ENCODE assay signal across 2 cellular contexts in the genomic region with DNA sequence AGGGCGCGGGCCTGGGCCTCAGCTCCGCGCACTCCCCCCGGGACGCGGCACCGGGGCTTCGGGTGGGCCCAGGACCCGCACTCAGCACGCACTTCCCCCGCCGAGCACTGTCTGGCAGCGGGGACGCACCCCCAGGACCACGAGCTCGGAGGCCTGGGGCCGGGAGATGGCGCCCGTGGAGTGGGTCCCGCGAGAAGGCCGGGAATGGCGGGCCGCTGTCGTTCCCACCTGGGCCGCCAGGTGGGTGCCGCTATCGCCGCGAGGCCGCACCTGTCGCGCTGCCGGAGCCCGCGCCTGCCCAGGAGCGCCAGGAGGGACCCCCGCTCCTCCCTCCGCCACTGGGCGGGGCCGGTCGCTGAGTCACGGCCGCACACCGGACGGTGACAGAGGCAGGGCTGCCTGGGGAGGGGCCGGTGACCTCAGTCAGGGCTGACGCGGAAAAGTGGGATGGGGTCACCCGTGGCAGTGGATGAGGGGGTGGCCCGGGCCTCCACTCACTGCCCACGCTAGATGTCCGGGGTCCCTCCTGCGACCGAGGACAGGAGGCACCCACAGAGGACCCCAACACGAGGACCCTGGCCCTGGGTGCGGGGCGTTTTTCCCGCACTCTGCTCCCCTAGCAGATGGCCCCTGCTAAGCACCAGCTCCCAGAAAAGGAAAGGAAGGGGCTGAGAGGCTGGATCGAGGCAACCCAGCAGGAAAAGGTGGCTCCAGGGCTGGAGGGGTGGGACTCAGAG.
A peak's percentile ranks its signal among the peaks of the same experiment; 100 is the strongest.
TF ChIP-seq lines count a peak whose summit lies in the region.

No MANE protein-coding gene starts in this region.

TF ChIP-seq in HEK293, 187 proteins besides CTCF, POLR2A, EP300 and RAD21 (continued from another document and continues in another):
- TF ChIP-seq SP2 (tag by site-specific recombination; IDR thresholded peaks at IDR 0.05) = peak; percentile 47; the same call in 1 of the 2 replicates
- TF ChIP-seq, protein P1, sequence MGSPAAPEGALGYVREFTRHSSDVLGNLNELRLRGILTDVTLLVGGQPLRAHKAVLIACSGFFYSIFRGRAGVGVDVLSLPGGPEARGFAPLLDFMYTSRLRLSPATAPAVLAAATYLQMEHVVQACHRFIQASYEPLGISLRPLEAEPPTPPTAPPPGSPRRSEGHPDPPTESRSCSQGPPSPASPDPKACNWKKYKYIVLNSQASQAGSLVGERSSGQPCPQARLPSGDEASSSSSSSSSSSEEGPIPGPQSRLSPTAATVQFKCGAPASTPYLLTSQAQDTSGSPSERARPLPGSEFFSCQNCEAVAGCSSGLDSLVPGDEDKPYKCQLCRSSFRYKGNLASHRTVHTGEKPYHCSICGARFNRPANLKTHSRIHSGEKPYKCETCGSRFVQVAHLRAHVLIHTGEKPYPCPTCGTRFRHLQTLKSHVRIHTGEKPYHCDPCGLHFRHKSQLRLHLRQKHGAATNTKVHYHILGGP (tag by site-specific recombination; IDR thresholded peaks at IDR 0.05) = no peak
- peak; percentile 45; the same call in 1 of the 2 replicates for TF ChIP-seq ZBTB48 (tag by site-specific recombination; IDR thresholded peaks at IDR 0.05)
- TF ChIP-seq ZNF157 (tag by site-specific recombination; IDR thresholded peaks at IDR 0.05) = no peak
- TF ChIP-seq WT1 (tag by site-specific recombination; IDR thresholded peaks at IDR 0.05) = no peak
- no peak for TF ChIP-seq TRIM28 (IDR thresholded peaks at IDR 0.05; ENCODE audit: borderline replicate concordance, low read length)
- no peak for TF ChIP-seq ZNF571 (tag by site-specific recombination; IDR thresholded peaks at IDR 0.05)
- TF ChIP-seq, protein P2, sequence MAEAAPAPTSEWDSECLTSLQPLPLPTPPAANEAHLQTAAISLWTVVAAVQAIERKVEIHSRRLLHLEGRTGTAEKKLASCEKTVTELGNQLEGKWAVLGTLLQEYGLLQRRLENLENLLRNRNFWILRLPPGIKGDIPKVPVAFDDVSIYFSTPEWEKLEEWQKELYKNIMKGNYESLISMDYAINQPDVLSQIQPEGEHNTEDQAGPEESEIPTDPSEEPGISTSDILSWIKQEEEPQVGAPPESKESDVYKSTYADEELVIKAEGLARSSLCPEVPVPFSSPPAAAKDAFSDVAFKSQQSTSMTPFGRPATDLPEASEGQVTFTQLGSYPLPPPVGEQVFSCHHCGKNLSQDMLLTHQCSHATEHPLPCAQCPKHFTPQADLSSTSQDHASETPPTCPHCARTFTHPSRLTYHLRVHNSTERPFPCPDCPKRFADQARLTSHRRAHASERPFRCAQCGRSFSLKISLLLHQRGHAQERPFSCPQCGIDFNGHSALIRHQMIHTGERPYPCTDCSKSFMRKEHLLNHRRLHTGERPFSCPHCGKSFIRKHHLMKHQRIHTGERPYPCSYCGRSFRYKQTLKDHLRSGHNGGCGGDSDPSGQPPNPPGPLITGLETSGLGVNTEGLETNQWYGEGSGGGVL (tag by site-specific recombination; IDR thresholded peaks at IDR 0.05) = peak; percentile 24; the same call in 1 of the 2 replicates
- no peak for TF ChIP-seq REPIN1 (tag by site-specific recombination; IDR thresholded peaks at IDR 0.05; ENCODE audit: low read depth)
- no peak for TF ChIP-seq ZNF558 (tag by site-specific recombination; IDR thresholded peaks at IDR 0.05)
- TF ChIP-seq RBAK (tag by site-specific recombination; IDR thresholded peaks at IDR 0.05) = no peak
- peak; percentile 64 for TF ChIP-seq OSR2 (tag by site-specific recombination; IDR thresholded peaks at IDR 0.05)
- peak; percentile 34 for TF ChIP-seq ZNF629 (tag by site-specific recombination; IDR thresholded peaks at IDR 0.05)
- TF ChIP-seq, protein P3, sequence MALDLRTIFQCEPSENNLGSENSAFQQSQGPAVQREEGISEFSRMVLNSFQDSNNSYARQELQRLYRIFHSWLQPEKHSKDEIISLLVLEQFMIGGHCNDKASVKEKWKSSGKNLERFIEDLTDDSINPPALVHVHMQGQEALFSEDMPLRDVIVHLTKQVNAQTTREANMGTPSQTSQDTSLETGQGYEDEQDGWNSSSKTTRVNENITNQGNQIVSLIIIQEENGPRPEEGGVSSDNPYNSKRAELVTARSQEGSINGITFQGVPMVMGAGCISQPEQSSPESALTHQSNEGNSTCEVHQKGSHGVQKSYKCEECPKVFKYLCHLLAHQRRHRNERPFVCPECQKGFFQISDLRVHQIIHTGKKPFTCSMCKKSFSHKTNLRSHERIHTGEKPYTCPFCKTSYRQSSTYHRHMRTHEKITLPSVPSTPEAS (tag by site-specific recombination; IDR thresholded peaks at IDR 0.05) = no peak
- TF ChIP-seq, protein P4, sequence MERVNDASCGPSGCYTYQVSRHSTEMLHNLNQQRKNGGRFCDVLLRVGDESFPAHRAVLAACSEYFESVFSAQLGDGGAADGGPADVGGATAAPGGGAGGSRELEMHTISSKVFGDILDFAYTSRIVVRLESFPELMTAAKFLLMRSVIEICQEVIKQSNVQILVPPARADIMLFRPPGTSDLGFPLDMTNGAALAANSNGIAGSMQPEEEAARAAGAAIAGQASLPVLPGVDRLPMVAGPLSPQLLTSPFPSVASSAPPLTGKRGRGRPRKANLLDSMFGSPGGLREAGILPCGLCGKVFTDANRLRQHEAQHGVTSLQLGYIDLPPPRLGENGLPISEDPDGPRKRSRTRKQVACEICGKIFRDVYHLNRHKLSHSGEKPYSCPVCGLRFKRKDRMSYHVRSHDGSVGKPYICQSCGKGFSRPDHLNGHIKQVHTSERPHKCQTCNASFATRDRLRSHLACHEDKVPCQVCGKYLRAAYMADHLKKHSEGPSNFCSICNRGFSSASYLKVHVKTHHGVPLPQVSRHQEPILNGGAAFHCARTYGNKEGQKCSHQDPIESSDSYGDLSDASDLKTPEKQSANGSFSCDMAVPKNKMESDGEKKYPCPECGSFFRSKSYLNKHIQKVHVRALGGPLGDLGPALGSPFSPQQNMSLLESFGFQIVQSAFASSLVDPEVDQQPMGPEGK (tag by site-specific recombination; IDR thresholded peaks at IDR 0.05) = peak; percentile 82
- TF ChIP-seq YY2 (tag by site-specific recombination; IDR thresholded peaks at IDR 0.05) = peak; percentile 28; the same call in 1 of the 2 replicates
- TF ChIP-seq HOXA7 (CRISPR knock-in tag; IDR thresholded peaks at IDR 0.05; ENCODE audit: borderline replicate concordance) = no peak
- no peak; the same call in 1 of the 2 replicates for TF ChIP-seq ZNF10 (tag by site-specific recombination; IDR thresholded peaks at IDR 0.05)
- TF ChIP-seq, protein P5, sequence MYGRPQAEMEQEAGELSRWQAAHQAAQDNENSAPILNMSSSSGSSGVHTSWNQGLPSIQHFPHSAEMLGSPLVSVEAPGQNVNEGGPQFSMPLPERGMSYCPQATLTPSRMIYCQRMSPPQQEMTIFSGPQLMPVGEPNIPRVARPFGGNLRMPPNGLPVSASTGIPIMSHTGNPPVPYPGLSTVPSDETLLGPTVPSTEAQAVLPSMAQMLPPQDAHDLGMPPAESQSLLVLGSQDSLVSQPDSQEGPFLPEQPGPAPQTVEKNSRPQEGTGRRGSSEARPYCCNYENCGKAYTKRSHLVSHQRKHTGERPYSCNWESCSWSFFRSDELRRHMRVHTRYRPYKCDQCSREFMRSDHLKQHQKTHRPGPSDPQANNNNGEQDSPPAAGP (tag by site-specific recombination; IDR thresholded peaks at IDR 0.05) = peak; percentile 69; the same call in 1 of the 2 replicates
- peak; percentile 84 for TF ChIP-seq KLF1 (tag by site-specific recombination; IDR thresholded peaks at IDR 0.05)
- TF ChIP-seq BCL11A (tag by site-specific recombination; IDR thresholded peaks at IDR 0.05; ENCODE audit: low read depth) = peak; percentile 42; the same call in 1 of the 2 replicates
- TF ChIP-seq GLIS2 (tag by site-specific recombination; IDR thresholded peaks at IDR 0.05) = peak; percentile 69
- TF ChIP-seq ZBTB21 (tag by site-specific recombination; IDR thresholded peaks at IDR 0.05) = 0 out of 2 replicates have a peak, but pooled peaks have one; percentile 19
- TF ChIP-seq ZNF530 (tag by site-specific recombination; IDR thresholded peaks at IDR 0.05; ENCODE audit: low read depth) = no peak

TF ChIP-seq in WTC11, 78 proteins besides CTCF, POLR2A, EP300 and RAD21 (continued from another document and continues in another):
- TF ChIP-seq, protein P6, sequence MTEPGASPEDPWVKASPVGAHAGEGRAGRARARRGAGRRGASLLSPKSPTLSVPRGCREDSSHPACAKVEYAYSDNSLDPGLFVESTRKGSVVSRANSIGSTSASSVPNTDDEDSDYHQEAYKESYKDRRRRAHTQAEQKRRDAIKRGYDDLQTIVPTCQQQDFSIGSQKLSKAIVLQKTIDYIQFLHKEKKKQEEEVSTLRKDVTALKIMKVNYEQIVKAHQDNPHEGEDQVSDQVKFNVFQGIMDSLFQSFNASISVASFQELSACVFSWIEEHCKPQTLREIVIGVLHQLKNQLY (CRISPR knock-in tag; IDR thresholded peaks at IDR 0.05) = no peak
- 0 out of 2 replicates have a peak, but pooled peaks have one; percentile 55 for TF ChIP-seq IRF2 (CRISPR knock-in tag; IDR thresholded peaks at IDR 0.05; ENCODE audit: borderline replicate concordance, low read depth)
- TF ChIP-seq, protein P7, sequence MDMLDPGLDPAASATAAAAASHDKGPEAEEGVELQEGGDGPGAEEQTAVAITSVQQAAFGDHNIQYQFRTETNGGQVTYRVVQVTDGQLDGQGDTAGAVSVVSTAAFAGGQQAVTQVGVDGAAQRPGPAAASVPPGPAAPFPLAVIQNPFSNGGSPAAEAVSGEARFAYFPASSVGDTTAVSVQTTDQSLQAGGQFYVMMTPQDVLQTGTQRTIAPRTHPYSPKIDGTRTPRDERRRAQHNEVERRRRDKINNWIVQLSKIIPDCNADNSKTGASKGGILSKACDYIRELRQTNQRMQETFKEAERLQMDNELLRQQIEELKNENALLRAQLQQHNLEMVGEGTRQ (CRISPR knock-in tag; IDR thresholded peaks at IDR 0.05) = no peak
- TF ChIP-seq CREB1 (CRISPR knock-in tag; IDR thresholded peaks at IDR 0.05) = no peak
- 0 out of 2 replicates have a peak, but pooled peaks have one; percentile 83 for TF ChIP-seq MYBL2 (CRISPR knock-in tag; IDR thresholded peaks at IDR 0.05)
- TF ChIP-seq, protein P8, sequence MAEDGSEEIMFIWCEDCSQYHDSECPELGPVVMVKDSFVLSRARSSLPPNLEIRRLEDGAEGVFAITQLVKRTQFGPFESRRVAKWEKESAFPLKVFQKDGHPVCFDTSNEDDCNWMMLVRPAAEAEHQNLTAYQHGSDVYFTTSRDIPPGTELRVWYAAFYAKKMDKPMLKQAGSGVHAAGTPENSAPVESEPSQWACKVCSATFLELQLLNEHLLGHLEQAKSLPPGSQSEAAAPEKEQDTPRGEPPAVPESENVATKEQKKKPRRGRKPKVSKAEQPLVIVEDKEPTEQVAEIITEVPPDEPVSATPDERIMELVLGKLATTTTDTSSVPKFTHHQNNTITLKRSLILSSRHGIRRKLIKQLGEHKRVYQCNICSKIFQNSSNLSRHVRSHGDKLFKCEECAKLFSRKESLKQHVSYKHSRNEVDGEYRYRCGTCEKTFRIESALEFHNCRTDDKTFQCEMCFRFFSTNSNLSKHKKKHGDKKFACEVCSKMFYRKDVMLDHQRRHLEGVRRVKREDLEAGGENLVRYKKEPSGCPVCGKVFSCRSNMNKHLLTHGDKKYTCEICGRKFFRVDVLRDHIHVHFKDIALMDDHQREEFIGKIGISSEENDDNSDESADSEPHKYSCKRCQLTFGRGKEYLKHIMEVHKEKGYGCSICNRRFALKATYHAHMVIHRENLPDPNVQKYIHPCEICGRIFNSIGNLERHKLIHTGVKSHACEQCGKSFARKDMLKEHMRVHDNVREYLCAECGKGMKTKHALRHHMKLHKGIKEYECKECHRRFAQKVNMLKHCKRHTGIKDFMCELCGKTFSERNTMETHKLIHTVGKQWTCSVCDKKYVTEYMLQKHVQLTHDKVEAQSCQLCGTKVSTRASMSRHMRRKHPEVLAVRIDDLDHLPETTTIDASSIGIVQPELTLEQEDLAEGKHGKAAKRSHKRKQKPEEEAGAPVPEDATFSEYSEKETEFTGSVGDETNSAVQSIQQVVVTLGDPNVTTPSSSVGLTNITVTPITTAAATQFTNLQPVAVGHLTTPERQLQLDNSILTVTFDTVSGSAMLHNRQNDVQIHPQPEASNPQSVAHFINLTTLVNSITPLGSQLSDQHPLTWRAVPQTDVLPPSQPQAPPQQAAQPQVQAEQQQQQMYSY (CRISPR knock-in tag; IDR thresholded peaks at IDR 0.05) = 0 out of 2 replicates have a peak, but pooled peaks have one; percentile 18
- TF ChIP-seq RELA (CRISPR knock-in tag; IDR thresholded peaks at IDR 0.05; ENCODE audit: borderline replicate concordance) = no peak
- no peak for TF ChIP-seq FOXJ3 (CRISPR knock-in tag; IDR thresholded peaks at IDR 0.05; ENCODE audit: borderline replicate concordance)
- TF ChIP-seq, protein P9, sequence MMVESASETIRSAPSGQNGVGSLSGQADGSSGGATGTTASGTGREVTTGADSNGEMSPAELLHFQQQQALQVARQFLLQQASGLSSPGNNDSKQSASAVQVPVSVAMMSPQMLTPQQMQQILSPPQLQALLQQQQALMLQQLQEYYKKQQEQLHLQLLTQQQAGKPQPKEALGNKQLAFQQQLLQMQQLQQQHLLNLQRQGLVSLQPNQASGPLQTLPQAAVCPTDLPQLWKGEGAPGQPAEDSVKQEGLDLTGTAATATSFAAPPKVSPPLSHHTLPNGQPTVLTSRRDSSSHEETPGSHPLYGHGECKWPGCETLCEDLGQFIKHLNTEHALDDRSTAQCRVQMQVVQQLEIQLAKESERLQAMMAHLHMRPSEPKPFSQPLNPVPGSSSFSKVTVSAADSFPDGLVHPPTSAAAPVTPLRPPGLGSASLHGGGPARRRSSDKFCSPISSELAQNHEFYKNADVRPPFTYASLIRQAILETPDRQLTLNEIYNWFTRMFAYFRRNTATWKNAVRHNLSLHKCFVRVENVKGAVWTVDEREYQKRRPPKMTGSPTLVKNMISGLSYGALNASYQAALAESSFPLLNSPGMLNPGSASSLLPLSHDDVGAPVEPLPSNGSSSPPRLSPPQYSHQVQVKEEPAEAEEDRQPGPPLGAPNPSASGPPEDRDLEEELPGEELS (CRISPR knock-in tag; IDR thresholded peaks at IDR 0.05) = no peak
- peak; percentile 69; the same call in 1 of the 2 replicates for TF ChIP-seq TEAD4 (CRISPR knock-in tag; IDR thresholded peaks at IDR 0.05)
- TF ChIP-seq, protein P10, sequence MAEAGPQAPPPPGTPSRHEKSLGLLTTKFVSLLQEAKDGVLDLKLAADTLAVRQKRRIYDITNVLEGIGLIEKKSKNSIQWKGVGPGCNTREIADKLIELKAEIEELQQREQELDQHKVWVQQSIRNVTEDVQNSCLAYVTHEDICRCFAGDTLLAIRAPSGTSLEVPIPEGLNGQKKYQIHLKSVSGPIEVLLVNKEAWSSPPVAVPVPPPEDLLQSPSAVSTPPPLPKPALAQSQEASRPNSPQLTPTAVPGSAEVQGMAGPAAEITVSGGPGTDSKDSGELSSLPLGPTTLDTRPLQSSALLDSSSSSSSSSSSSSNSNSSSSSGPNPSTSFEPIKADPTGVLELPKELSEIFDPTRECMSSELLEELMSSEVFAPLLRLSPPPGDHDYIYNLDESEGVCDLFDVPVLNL (CRISPR knock-in tag; IDR thresholded peaks at IDR 0.05; ENCODE audit: borderline replicate concordance, low read depth) = peak; percentile 72; the same call in 1 of the 2 replicates
- no peak for TF ChIP-seq SOX15 (CRISPR knock-in tag; IDR thresholded peaks at IDR 0.05)
- TF ChIP-seq, protein P11, sequence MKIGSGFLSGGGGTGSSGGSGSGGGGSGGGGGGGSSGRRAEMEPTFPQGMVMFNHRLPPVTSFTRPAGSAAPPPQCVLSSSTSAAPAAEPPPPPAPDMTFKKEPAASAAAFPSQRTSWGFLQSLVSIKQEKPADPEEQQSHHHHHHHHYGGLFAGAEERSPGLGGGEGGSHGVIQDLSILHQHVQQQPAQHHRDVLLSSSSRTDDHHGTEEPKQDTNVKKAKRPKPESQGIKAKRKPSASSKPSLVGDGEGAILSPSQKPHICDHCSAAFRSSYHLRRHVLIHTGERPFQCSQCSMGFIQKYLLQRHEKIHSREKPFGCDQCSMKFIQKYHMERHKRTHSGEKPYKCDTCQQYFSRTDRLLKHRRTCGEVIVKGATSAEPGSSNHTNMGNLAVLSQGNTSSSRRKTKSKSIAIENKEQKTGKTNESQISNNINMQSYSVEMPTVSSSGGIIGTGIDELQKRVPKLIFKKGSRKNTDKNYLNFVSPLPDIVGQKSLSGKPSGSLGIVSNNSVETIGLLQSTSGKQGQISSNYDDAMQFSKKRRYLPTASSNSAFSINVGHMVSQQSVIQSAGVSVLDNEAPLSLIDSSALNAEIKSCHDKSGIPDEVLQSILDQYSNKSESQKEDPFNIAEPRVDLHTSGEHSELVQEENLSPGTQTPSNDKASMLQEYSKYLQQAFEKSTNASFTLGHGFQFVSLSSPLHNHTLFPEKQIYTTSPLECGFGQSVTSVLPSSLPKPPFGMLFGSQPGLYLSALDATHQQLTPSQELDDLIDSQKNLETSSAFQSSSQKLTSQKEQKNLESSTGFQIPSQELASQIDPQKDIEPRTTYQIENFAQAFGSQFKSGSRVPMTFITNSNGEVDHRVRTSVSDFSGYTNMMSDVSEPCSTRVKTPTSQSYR (CRISPR knock-in tag; IDR thresholded peaks at IDR 0.05) = no peak
